Comparison of ENCODE assay signal across 14 cellular contexts in genomic region chr10:845526-845925, GRCh38.
DNase-seq lines count a peak whose midpoint lies in the region; ATAC-seq and TF ChIP-seq lines count a peak whose summit lies in the region.
"Had no signal": no experiment of that assay in that cellular context is flagged by ENCODE, and none has a peak within 500 bp of the region (broad histone marks: within the 10 kb centered on the region; RNA-seq: fewer than 3 reads in every experiment).

No MANE protein-coding gene starts in this region.

- H3K36me3 ChIP-seq in CD8-positive, alpha-beta T cell (ENCODE audit: insufficient read depth, low read length) = peaks cover 18% of the 10 kb centered on the region

- H3K4me3 ChIP-seq in CD8-positive, alpha-beta T cell (ENCODE audit: low read depth, low read length) = no peak overlapping the region
- H3K4me3 ChIP-seq: transverse colon had no signal

- ATAC-seq in CD8-positive, alpha-beta T cell = no peak
- ATAC-seq in central memory CD8-positive, alpha-beta T cell (replicated peaks; ENCODE audit: extremely low read depth, poor library complexity, severe bottlenecking) = no peak

- peaks cover 7% of the 10 kb centered on the region for H3K9me3 Mint-ChIP-seq in CD8-positive, alpha-beta T cell
- H3K9me3 Mint-ChIP-seq in HFFc6 = peaks cover 9% of the 10 kb centered on the region; the same call in 1 of the 2 replicates
- no peaks in the 10 kb centered on the region for H3K9me3 Mint-ChIP-seq in central memory CD8-positive, alpha-beta T cell
- H3K9me3 Mint-ChIP-seq in nephron = peaks cover 18% of the 10 kb centered on the region

- H3K27me3 ChIP-seq in CD8-positive, alpha-beta T cell (ENCODE audit: insufficient read depth, low read length) = no peaks in the 10 kb centered on the region
- H3K27me3 ChIP-seq: transverse colon had no signal

- peaks cover 30% of the 10 kb centered on the region for H3K4me1 Mint-ChIP-seq in CD8-positive, alpha-beta T cell (ENCODE audit: low read depth)
- H3K4me1 Mint-ChIP-seq in HFFc6 (ENCODE audit: low read depth) (peaks cover 28% of the 10 kb centered on the region), nephron (peaks cover 39% of the 10 kb centered on the region)
- peaks cover 62% of the 10 kb centered on the region for H3K4me1 Mint-ChIP-seq in central memory CD8-positive, alpha-beta T cell

- CTCF ChIA-PET in CD8-positive, alpha-beta T cell (lab: Charles Lee) = no interaction called here

- no peak overlapping the region for H3K4me3 Mint-ChIP-seq in CD8-positive, alpha-beta T cell
- H3K4me3 Mint-ChIP-seq in HFFc6 (no peak overlapping the region), nephron (no peak overlapping the region)
- H3K4me3 Mint-ChIP-seq in central memory CD8-positive, alpha-beta T cell = no peak overlapping the region

- no peak for TF ChIP-seq CTCF in CD8-positive, alpha-beta T cell (IDR thresholded peaks at IDR 0.05)
- TF ChIP-seq CTCF in HFFc6 (IDR thresholded peaks at IDR 0.05) (no peak), nephron (IDR thresholded peaks at IDR 0.05; ENCODE audit: unreplicated experiment in 3 of 3) (no peak)

- intact Hi-C loops in CD8-positive, alpha-beta T cell (cut with DNase I, micrococcal nuclease) = no loop called here

- no peak overlapping the region for H3K27ac ChIP-seq in CD8-positive, alpha-beta T cell (ENCODE audit: low read depth, low read length)
- no peak overlapping the region for H3K27ac ChIP-seq in substantia nigra (ENCODE audit: low read depth, low read length, poor library complexity, severe bottlenecking)
- H3K27ac ChIP-seq: transverse colon had no signal

- no peaks in the 10 kb centered on the region for H3K27me3 Mint-ChIP-seq in CD8-positive, alpha-beta T cell (ENCODE audit: low read depth)
- H3K27me3 Mint-ChIP-seq in HFFc6 (ENCODE audit: insufficient read depth) (peaks cover 1% of the 10 kb centered on the region; the same call in 1 of the 2 replicates), nephron (ENCODE audit: low read depth) (no peaks in the 10 kb centered on the region)
- H3K27me3 Mint-ChIP-seq in central memory CD8-positive, alpha-beta T cell = no peaks in the 10 kb centered on the region

- H3K9me3 ChIP-seq in CD8-positive, alpha-beta T cell (ENCODE audit: low read length) = no peaks in the 10 kb centered on the region
- H3K9me3 ChIP-seq: transverse colon had no signal

- H3K4me1 ChIP-seq in CD8-positive, alpha-beta T cell (ENCODE audit: insufficient read depth, low read length) = peaks cover 11% of the 10 kb centered on the region

- peak overlapping the region; percentile 83 for H3K27ac Mint-ChIP-seq in CD8-positive, alpha-beta T cell
- H3K27ac Mint-ChIP-seq in HFFc6 = peak overlapping the region; percentile 12; the same call in 1 of the 2 replicates
- H3K27ac Mint-ChIP-seq in central memory CD8-positive, alpha-beta T cell (ENCODE audit: low read depth) = peak overlapping the region; percentile 65
- peak overlapping the region; percentile 26 to 34 (median 30) for H3K27ac Mint-ChIP-seq in nephron

- POLR2A ChIA-PET in CD8-positive, alpha-beta T cell (lab: Charles Lee) = no interaction called here

- no peak for DNase-seq in CD8-positive, alpha-beta T cell
- no peak for DNase-seq in HFFc6
- DNase-seq in central memory CD8-positive, alpha-beta T cell (ENCODE audit: low spot score in 2 of 2) = no peak
- DNase-seq in SIG-M5 treated with dmso at 0.1 percent for 504 hours (lab: John Stamatoyannopoulos, UW; ENCODE audit: unreplicated experiment) = no peak
- no peak for DNase-seq in NCI-H748 (lab: John Stamatoyannopoulos, UW; ENCODE audit: unreplicated experiment)
- DNase-seq in substantia nigra (lab: John Stamatoyannopoulos, UW) = no peak
- DNase-seq: activated CD4-positive, alpha-beta T cell treated with anti-CD3 and anti-CD28 coated beads for 4 hours; GF-D8; glutamatergic neuron; islet precursor cell; NCI-H2081; NCI-H526 treated with DMSO at 0.1 percent for 48 hours; transverse colon had no signal

- peaks cover 83% of the 10 kb centered on the region for H3K36me3 Mint-ChIP-seq in CD8-positive, alpha-beta T cell
- H3K36me3 Mint-ChIP-seq in HFFc6 (ENCODE audit: low read depth) (peaks cover 47% of the 10 kb centered on the region), nephron (ENCODE audit: low read depth) (peaks cover 78% of the 10 kb centered on the region)
- H3K36me3 Mint-ChIP-seq in central memory CD8-positive, alpha-beta T cell (ENCODE audit: insufficient read depth) = peaks cover 27% of the 10 kb centered on the region

Comparison
In these comparisons a context has a peak if more than half of its experiments do, and no peak if none do; other contexts are left out.
1. H3K27ac Mint-ChIP-seq: peak in every context shown above with its lines; median percentile 83 in CD8-positive, alpha-beta T cell; 65 in central memory CD8-positive, alpha-beta T cell; 30 in nephron; 12 in HFFc6.